ENCODE assay signal across 9 cellular contexts in genomic region chr4:189124149-189124758, GRCh38.
DNase-seq lines count a peak whose midpoint lies in the region; ATAC-seq, FAIRE-seq and TF ChIP-seq lines count a peak whose summit lies in the region.
"Had no signal": no experiment of that assay in that cellular context is flagged by ENCODE, and none has a peak within 500 bp of the region (broad histone marks: within the 10 kb centered on the region; RNA-seq: fewer than 3 reads in every experiment).

No MANE protein-coding gene starts in this region.

- no peak overlapping the region for H3K27ac Mint-ChIP-seq in nephron progenitor cell

- TF ChIP-seq CTCF in D721Med (IDR thresholded peaks at IDR 0.05; ENCODE audit: insufficient read depth, missing control alignments) (peak; percentile 33), nephron progenitor cell (IDR thresholded peaks at IDR 0.05) (peak; percentile 56)

- no peak for DNase-seq in D721Med (ENCODE audit: insufficient read length, low spot score)
- peak; percentile 3 for DNase-seq in NCI-H2029 (lab: John Stamatoyannopoulos, UW)
- peak; percentile 55 for DNase-seq in dedifferentiated amniotic fluid mesenchymal stem cell (ENCODE audit: extremely low spot score)
- DNase-seq in nephron progenitor cell = peak; percentile 33
- no peak for DNase-seq in OCI-M2 (lab: John Stamatoyannopoulos, UW; ENCODE audit: unreplicated experiment)

- no peak overlapping the region for H3K4me3 Mint-ChIP-seq in nephron progenitor cell

- H3K36me3 Mint-ChIP-seq in nephron progenitor cell (ENCODE audit: low read depth) = no peaks in the 10 kb centered on the region

- peaks cover 5% of the 10 kb centered on the region for H3K27me3 Mint-ChIP-seq in nephron progenitor cell (ENCODE audit: low read depth, poor library complexity)

- H3K4me1 Mint-ChIP-seq in nephron progenitor cell = no peaks in the 10 kb centered on the region

- no peak for FAIRE-seq in D721Med (lab: Jason Lieb, UNC)
- FAIRE-seq: endothelial cell of umbilical vein had no signal

- H3K9me3 Mint-ChIP-seq in nephron progenitor cell = peaks cover 7% of the 10 kb centered on the region

- ATAC-seq in GM21526 (IDR thresholded peaks at IDR 0.05; ENCODE audit: low FRiP score, unreplicated experiment) (no peak), HG03460 (IDR thresholded peaks at IDR 0.05; ENCODE audit: unreplicated experiment) (no peak), HG03342 (IDR thresholded peaks at IDR 0.05; ENCODE audit: unreplicated experiment) (no peak)

Comparison
In these comparisons a context has a peak if more than half of its experiments do, and no peak if none do; other contexts are left out.
1. DNase-seq: peak in NCI-H2029 (single experiment), dedifferentiated amniotic fluid mesenchymal stem cell (single experiment) and nephron progenitor cell (single experiment); none in D721Med (single experiment) and OCI-M2 (single experiment).